ENCODE assay signal across 17 cellular contexts in the genomic region with DNA sequence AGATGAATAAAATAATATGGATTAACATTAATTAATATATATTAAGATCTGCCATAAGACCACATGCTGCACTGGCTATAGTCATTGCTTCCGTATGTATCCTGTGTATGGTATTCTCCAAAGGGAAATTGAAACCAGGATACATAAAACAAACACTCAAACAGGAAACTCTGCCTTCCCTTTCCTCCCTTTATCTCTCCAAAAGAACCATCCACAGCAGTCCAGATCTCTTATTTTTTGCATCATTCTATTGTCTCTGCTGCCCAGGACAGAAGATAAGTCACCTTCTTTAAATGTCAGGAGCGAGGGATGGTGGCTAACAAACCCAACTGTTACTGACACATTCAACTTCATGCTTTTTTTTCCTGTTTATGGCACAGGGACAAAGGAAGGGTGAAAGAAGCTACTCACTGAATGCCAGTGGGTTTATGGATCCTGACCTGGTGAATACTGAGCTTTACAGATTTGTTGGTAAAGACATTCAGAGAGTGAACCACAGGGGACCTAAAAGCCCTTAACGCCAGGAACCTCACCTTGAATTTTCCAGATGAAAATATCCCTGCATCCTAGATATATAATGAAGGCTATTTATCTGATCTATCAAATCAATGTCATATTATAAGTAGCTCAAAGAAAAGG.
"Had no signal": no experiment of that assay in that cellular context is flagged by ENCODE, and none has a peak within 500 bp of the region (broad histone marks: within the 10 kb centered on the region; RNA-seq: fewer than 3 reads in every experiment).

No MANE protein-coding gene starts in this region.

- H3K4me1 Mint-ChIP-seq: activated CD4-positive, alpha-beta memory T cell treated with anti-CD3 and anti-CD28 coated beads, Interleukin-2, amount 10 ng/mL, durations not matched to agents 7 days and 5 days; naive thymus-derived CD8-positive, alpha-beta T cell had no signal

- H3K27ac Mint-ChIP-seq: activated CD4-positive, alpha-beta memory T cell treated with anti-CD3 and anti-CD28 coated beads, Interleukin-2, amount 10 ng/mL, durations not matched to agents 7 days and 5 days; activated T-cell treated with anti-CD3 and anti-CD28 coated beads, Interleukin-2, amount 50 U/mL, for 24 hours; endodermal cell; naive thymus-derived CD8-positive, alpha-beta T cell; stimulated activated memory B cell treated with anti-CD40 and anti-IgM and Interleukin-4, amounts not matched to agents 10 μg/mL and 1 μg/mL and 100 μg/mL, for 72 hours had no signal

- H3K36me3 Mint-ChIP-seq: naive thymus-derived CD8-positive, alpha-beta T cell; stimulated activated memory B cell treated with anti-CD40 and anti-IgM and Interleukin-4, amounts not matched to agents 10 μg/mL and 1 μg/mL and 100 μg/mL, for 72 hours had no signal

- H3K27me3 Mint-ChIP-seq: activated CD4-positive, alpha-beta memory T cell treated with anti-CD3 and anti-CD28 coated beads, Interleukin-2, amount 10 ng/mL, durations not matched to agents 7 days and 5 days; activated T-cell treated with anti-CD3 and anti-CD28 coated beads, Interleukin-2, amount 50 U/mL, for 24 hours; stimulated activated memory B cell treated with anti-CD40 and anti-IgM and Interleukin-4, amounts not matched to agents 10 μg/mL and 1 μg/mL and 100 μg/mL, for 72 hours had no signal

- H3K9me3 Mint-ChIP-seq: activated CD4-positive, alpha-beta memory T cell treated with anti-CD3 and anti-CD28 coated beads, Interleukin-2, amount 10 ng/mL, durations not matched to agents 7 days and 5 days; activated T-cell treated with anti-CD3 and anti-CD28 coated beads, Interleukin-2, amount 50 U/mL, for 24 hours; endodermal cell; naive thymus-derived CD8-positive, alpha-beta T cell; stimulated activated memory B cell treated with anti-CD40 and anti-IgM and Interleukin-4, amounts not matched to agents 10 μg/mL and 1 μg/mL and 100 μg/mL, for 72 hours had no signal

- ATAC-seq: naive thymus-derived CD8-positive, alpha-beta T cell; stimulated activated memory B cell treated with anti-CD40 and anti-IgM and Interleukin-4, amounts not matched to agents 10 μg/mL and 1 μg/mL and 100 μg/mL, for 72 hours had no signal

- DNase-seq: activated CD4-positive, alpha-beta memory T cell treated with anti-CD3 and anti-CD28 coated beads, Interleukin-2, amount 10 ng/mL, durations not matched to agents 7 days and 5 days; activated CD4-positive, alpha-beta T cell treated with anti-CD3 and anti-CD28 coated beads for 4 hours; activated effector memory CD4-positive, alpha-beta T cell treated with Interleukin-2 at 50 U/mL for 16 hours; activated naive CD4-positive, alpha-beta T cell treated with anti-CD3 and anti-CD28 coated beads, Interleukin-2, amount 50 U/mL, for 16 hours; activated T-cell treated with anti-CD3 and anti-CD28 coated beads, Interleukin-2, amount 50 U/mL, for 24 hours; dermis blood vessel endothelial cell; endodermal cell; glutamatergic neuron; hypothalamus; left ventricle myocardium inferior; naive thymus-derived CD8-positive, alpha-beta T cell; occipital lobe; stimulated activated CD4-positive, alpha-beta T cell treated with anti-CD3 and anti-CD28 coated beads, Interleukin-2, amount 100 ng/mL, for 48 hours; T1000; tibial artery; uterus had no signal

- H3K4me3 Mint-ChIP-seq: activated CD4-positive, alpha-beta memory T cell treated with anti-CD3 and anti-CD28 coated beads, Interleukin-2, amount 10 ng/mL, durations not matched to agents 7 days and 5 days; activated T-cell treated with anti-CD3 and anti-CD28 coated beads, Interleukin-2, amount 50 U/mL, for 24 hours; endodermal cell; naive thymus-derived CD8-positive, alpha-beta T cell; stimulated activated memory B cell treated with anti-CD40 and anti-IgM and Interleukin-4, amounts not matched to agents 10 μg/mL and 1 μg/mL and 100 μg/mL, for 72 hours had no signal
